ENCODE assay signal across 12 cellular contexts in the genomic region with DNA sequence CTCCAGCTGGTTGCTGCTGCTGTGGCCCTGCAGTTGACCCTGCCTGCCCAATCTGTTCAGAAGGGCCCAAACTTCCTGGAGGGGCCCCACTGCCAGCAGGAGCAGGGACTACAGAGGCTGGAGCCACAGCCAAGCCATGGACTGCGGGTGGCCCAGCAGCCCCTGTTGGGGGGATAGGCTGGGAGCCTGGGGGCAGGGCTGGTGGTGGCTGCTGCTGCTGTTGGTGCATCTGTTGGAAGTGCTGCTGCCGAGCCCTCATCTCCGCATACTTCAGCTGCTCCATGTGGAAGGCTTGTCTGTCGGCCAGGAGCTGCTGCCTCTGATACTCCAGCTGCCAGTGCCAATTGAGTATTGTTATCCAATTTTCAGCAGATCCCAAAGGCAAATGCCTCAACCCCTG. TPM values are rescaled to one million over a fixed set of nuclear protein-coding genes. Genes with fewer than 3 reads are reported as not detected.
A peak's percentile ranks its signal among the peaks of the same experiment; 100 is the strongest.
DNase-seq lines count a peak whose midpoint lies in the region; ATAC-seq, FAIRE-seq and TF ChIP-seq lines count a peak whose summit lies in the region.
"Had no signal": no experiment of that assay in that cellular context is flagged by ENCODE, and none has a peak within 500 bp of the region (broad histone marks: within the 10 kb centered on the region; RNA-seq: fewer than 3 reads in every experiment).

No MANE protein-coding gene starts in this region.

- no peak overlapping the region for H3K4me2 ChIP-seq in A549
- H3K4me2 ChIP-seq: BLaER1 had no signal

- peak; percentile 6 to 17; a peak in 3 of 6 replicates for ATAC-seq in A549
- peak; percentile 1 to 2 for ATAC-seq in right cardiac atrium
- no peak for ATAC-seq in GM19467 (IDR thresholded peaks at IDR 0.05; ENCODE audit: unreplicated experiment)

- WGBS in A549 (ENCODE audit: missing lambda C conversion rate): 89% methylated on average over 4 of the region's 4 CpGs
- WGBS in right cardiac atrium: 38% methylated on average over 4 of the region's 4 CpGs

- H3K27ac ChIP-seq in A549 (no peak overlapping the region), HEK293 (ENCODE audit: extremely low read depth, low read depth, low read length) (no peak overlapping the region), right cardiac atrium (ENCODE audit: low read length) (no peak overlapping the region)
- H3K27ac ChIP-seq: BLaER1 had no signal

- TF ChIP-seq CTCF in A549 (IDR thresholded peaks at IDR 0.05): no peak
- no peak for TF ChIP-seq CTCF in HEK293 (tag by site-specific recombination; IDR thresholded peaks at IDR 0.05)

- H3K4me1 ChIP-seq in A549 (peaks cover 18% of the 10 kb centered on the region), HEK293 (ENCODE audit: control insufficient read depth, insufficient read depth, low read length) (no peaks in the 10 kb centered on the region), right cardiac atrium (ENCODE audit: control insufficient read depth, insufficient read depth, low read length) (peaks cover 4% of the 10 kb centered on the region)

- no peak for TF ChIP-seq RAD21 in A549 (conservative IDR thresholded peaks at IDR 0.05 in 1 of 2, IDR thresholded peaks at IDR 0.05 in 1 of 2)

- H3K4me3 ChIP-seq in A549: no peak overlapping the region
- H3K4me3 ChIP-seq in HEK293 (ENCODE audit: low read depth, low read length): no peak overlapping the region
- no peak overlapping the region for H3K4me3 ChIP-seq in right cardiac atrium (ENCODE audit: low read length)
- H3K4me3 ChIP-seq: BLaER1, upper lobe of left lung had no signal

- intact Hi-C loops in right cardiac atrium (cut with DNase I): no loop called here

- no peak for TF ChIP-seq POLR2A in A549 (IDR thresholded peaks at IDR 0.05; ENCODE audit: low read length)

- TF ChIP-seq EP300 in A549 (IDR thresholded peaks at IDR 0.05): no peak

- H3K27me3 ChIP-seq in right cardiac atrium (ENCODE audit: control insufficient read depth, insufficient read depth): no peaks in the 10 kb centered on the region
- H3K27me3 ChIP-seq: BLaER1, upper lobe of left lung had no signal

- FAIRE-seq in A549 (lab: Jason Lieb, UNC): no peak
- FAIRE-seq: bronchial epithelial cell had no signal

- DNase-seq in A549 (ENCODE audit: low read depth in 1 of 2, low spot score in 1 of 2) (no peak), right cardiac atrium (peak in 1 of 3 donors; percentile 61), germinal center (ENCODE audit: low spot score) (no peak), iPS-NIHi11 (ENCODE audit: low spot score) (no peak)
- DNase-seq: GOT3, NCI-H1436, NCI-H526 had no signal

- CTCF ChIA-PET in A549 (lab: Yijun Ruan, JAX): interaction anchor here (1.0 to 9.0 kb wide), 9 partner anchors 9 to 47 kb away, joined by 3 to 83 read pairs (median 5); a partner anchor contains a TSS
- CTCF ChIA-PET in HEK293 (lab: Yijun Ruan, JAX): interaction anchor here (1.2 to 1.8 kb wide), 2 partner anchors 24 to 47 kb away, joined by 4 to 5 read pairs; a partner anchor contains a TSS

- POLR2A ChIA-PET in A549 (lab: Yijun Ruan, JAX) (interaction anchor here (0.9 kb wide), 1 partner anchor 37 kb away, joined by 4 read pairs; a partner anchor contains a TSS), HEK293 (lab: Yijun Ruan, JAX) (interaction anchor here (0.6 to 2.3 kb wide), 5 partner anchors 17 to 101 kb away, joined by 3 to 8 read pairs (median 5); a partner anchor contains a TSS)

- peaks cover 53 to 93% of the 10 kb centered on the region in 2 experiments for H3K36me3 ChIP-seq in HEK293 (ENCODE audit: control insufficient read depth in 2 of 2, insufficient read depth in 1 of 2, low read length in 2 of 2)

- H3K9me3 ChIP-seq in A549: no peaks in the 10 kb centered on the region
- H3K9me3 ChIP-seq in HEK293 (ENCODE audit: control insufficient read depth, insufficient read depth, low read depth, low read length): no peaks in the 10 kb centered on the region
- H3K9me3 ChIP-seq in right cardiac atrium (ENCODE audit: control insufficient read depth, low read length): no peaks in the 10 kb centered on the region
- H3K9me3 ChIP-seq: BLaER1, upper lobe of left lung had no signal

TF ChIP-seq in A549, 52 proteins besides CTCF, POLR2A, EP300 and RAD21:
- peak; percentile 85; the same call in 1 of the 2 replicates for TF ChIP-seq POLR2AphosphoS2 (conservative IDR thresholded peaks at IDR 0.05; ENCODE audit: low read length)
- TF ChIP-seq, protein P1, sequence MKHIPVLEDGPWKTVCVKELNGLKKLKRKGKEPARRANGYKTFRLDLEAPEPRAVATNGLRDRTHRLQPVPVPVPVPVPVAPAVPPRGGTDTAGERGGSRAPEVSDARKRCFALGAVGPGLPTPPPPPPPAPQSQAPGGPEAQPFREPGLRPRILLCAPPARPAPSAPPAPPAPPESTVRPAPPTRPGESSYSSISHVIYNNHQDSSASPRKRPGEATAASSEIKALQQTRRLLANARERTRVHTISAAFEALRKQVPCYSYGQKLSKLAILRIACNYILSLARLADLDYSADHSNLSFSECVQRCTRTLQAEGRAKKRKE (CRISPR knock-in tag; IDR thresholded peaks at IDR 0.05; ENCODE audit: low read depth): no peak

TF ChIP-seq in HEK293, 187 proteins besides CTCF, POLR2A, EP300 and RAD21 (continues in another document):
- TF ChIP-seq ZNF394 (tag by site-specific recombination; IDR thresholded peaks at IDR 0.05; ENCODE audit: borderline replicate concordance) (peak; percentile 26; the same call in 1 of the 2 replicates), GLIS1 (tag by site-specific recombination; IDR thresholded peaks at IDR 0.05) (peak; percentile 71), ZIC2 (tag by site-specific recombination; IDR thresholded peaks at IDR 0.05) (peak; percentile 86)
- TF ChIP-seq, protein P2, sequence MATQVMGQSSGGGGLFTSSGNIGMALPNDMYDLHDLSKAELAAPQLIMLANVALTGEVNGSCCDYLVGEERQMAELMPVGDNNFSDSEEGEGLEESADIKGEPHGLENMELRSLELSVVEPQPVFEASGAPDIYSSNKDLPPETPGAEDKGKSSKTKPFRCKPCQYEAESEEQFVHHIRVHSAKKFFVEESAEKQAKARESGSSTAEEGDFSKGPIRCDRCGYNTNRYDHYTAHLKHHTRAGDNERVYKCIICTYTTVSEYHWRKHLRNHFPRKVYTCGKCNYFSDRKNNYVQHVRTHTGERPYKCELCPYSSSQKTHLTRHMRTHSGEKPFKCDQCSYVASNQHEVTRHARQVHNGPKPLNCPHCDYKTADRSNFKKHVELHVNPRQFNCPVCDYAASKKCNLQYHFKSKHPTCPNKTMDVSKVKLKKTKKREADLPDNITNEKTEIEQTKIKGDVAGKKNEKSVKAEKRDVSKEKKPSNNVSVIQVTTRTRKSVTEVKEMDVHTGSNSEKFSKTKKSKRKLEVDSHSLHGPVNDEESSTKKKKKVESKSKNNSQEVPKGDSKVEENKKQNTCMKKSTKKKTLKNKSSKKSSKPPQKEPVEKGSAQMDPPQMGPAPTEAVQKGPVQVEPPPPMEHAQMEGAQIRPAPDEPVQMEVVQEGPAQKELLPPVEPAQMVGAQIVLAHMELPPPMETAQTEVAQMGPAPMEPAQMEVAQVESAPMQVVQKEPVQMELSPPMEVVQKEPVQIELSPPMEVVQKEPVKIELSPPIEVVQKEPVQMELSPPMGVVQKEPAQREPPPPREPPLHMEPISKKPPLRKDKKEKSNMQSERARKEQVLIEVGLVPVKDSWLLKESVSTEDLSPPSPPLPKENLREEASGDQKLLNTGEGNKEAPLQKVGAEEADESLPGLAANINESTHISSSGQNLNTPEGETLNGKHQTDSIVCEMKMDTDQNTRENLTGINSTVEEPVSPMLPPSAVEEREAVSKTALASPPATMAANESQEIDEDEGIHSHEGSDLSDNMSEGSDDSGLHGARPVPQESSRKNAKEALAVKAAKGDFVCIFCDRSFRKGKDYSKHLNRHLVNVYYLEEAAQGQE (tag by site-specific recombination; IDR thresholded peaks at IDR 0.05): no peak

RNA-seq across cellular contexts. Expression of a gene that starts 7.2 kb away (rescaled TPM):
- polyA plus RNA-seq in A549 (2011; rRNA removed) (2,280 and 2,307 TPM in 2 replicates), A549 (2017; fragmentation: RNase III; extraction: RNeasy Plus Mini Kit Qiagen cat#74134 plus additional on column Dnase treatment) (3,268 to 3,485 TPM (median 3,270 TPM) in 3 replicates), right cardiac atrium (1,131 TPM)
- polyA plus RNA-seq in A549 (2012; cell fraction: cytosol; rRNA removed): 3,071 and 4,505 TPM in 2 replicates
- polyA plus RNA-seq in A549 (2012; cell fraction: nucleus; rRNA removed): 1,396 and 2,143 TPM in 2 replicates
- 519 and 631 TPM in 2 replicates for polyA minus RNA-seq in A549 (2011; rRNA and poly(A)+ RNA removed)
- 1,000 to 10,000 TPM in 1 of 4 donors, 100 to 1,000 TPM in 3; 592 to 1,178 (median 826) TPM for total RNA-seq in right cardiac atrium

RNA-seq across cellular contexts. Expression of a gene that starts 13.0 kb away (rescaled TPM):
- 48.2 and 67.0 TPM in 2 replicates for polyA plus RNA-seq in A549 (2011; rRNA removed)
- polyA plus RNA-seq in A549 (2012; cell fraction: cytosol; rRNA removed): 63.4 and 78.3 TPM in 2 replicates
- polyA plus RNA-seq in A549 (2012; cell fraction: nucleus; rRNA removed): 30.2 and 41.3 TPM in 2 replicates
- polyA plus RNA-seq in A549 (2017; fragmentation: RNase III; extraction: RNeasy Plus Mini Kit Qiagen cat#74134 plus additional on column Dnase treatment): 68.6 to 92.7 TPM (median 83.9 TPM) in 3 replicates
- 21.6 and 24.3 TPM in 2 replicates for polyA minus RNA-seq in A549 (2011; rRNA and poly(A)+ RNA removed)
- 10 to 100 TPM; 48.4 to 74.6 (median 60.2) TPM for total RNA-seq in right cardiac atrium
- polyA plus RNA-seq in right cardiac atrium: 65.7 TPM

RNA-seq across cellular contexts. Expression of a gene that starts 23.9 kb away (rescaled TPM):
- polyA plus RNA-seq in A549 (2011; rRNA removed): 83.9 and 109 TPM in 2 replicates
- polyA plus RNA-seq in A549 (2012; cell fraction: cytosol; rRNA removed): 38.0 and 45.4 TPM in 2 replicates
- polyA plus RNA-seq in A549 (2012; cell fraction: nucleus; rRNA removed): 95.2 and 106 TPM in 2 replicates
- polyA plus RNA-seq in A549 (2017; fragmentation: RNase III; extraction: RNeasy Plus Mini Kit Qiagen cat#74134 plus additional on column Dnase treatment): 48.9 to 57.1 TPM (median 51.9 TPM) in 3 replicates
- polyA minus RNA-seq in A549 (2011; rRNA and poly(A)+ RNA removed): 107 and 130 TPM in 2 replicates
- total RNA-seq in right cardiac atrium: 10 to 100 TPM; 63.2 to 94.6 (median 72.2) TPM
- polyA plus RNA-seq in right cardiac atrium: 28.6 TPM

RNA-seq across cellular contexts. Expression of a gene that starts 37.3 kb away (rescaled TPM):
- polyA plus RNA-seq in A549 (2011; rRNA removed) (72.4 and 91.6 TPM in 2 replicates), A549 (2017; fragmentation: RNase III; extraction: RNeasy Plus Mini Kit Qiagen cat#74134 plus additional on column Dnase treatment) (51.4 to 54.2 TPM (median 51.6 TPM) in 3 replicates), right cardiac atrium (29.1 TPM)
- polyA plus RNA-seq in A549 (2012; cell fraction: cytosol; rRNA removed): 54.6 and 74.3 TPM in 2 replicates
- polyA plus RNA-seq in A549 (2012; cell fraction: nucleus; rRNA removed): 246 and 261 TPM in 2 replicates
- polyA minus RNA-seq in A549 (2011; rRNA and poly(A)+ RNA removed): 190 and 196 TPM in 2 replicates
- total RNA-seq in right cardiac atrium: 10 to 100 TPM; 30.7 to 38.5 (median 33.6) TPM

RNA-seq across cellular contexts. Expression of a gene that starts 47.3 kb away (rescaled TPM):
- polyA plus RNA-seq in A549 (2011; rRNA removed) (2.1 and 2.7 TPM in 2 replicates), A549 (2017; fragmentation: RNase III; extraction: RNeasy Plus Mini Kit Qiagen cat#74134 plus additional on column Dnase treatment) (2.3 to 3.2 TPM (median 2.7 TPM) in 3 replicates), right cardiac atrium (2.7 TPM)
- polyA plus RNA-seq in A549 (2012; cell fraction: cytosol; rRNA removed): 1.0 and 1.1 TPM in 2 replicates
- 1.5 and 1.9 TPM in 2 replicates for polyA plus RNA-seq in A549 (2012; cell fraction: nucleus; rRNA removed)
- 11.1 TPM in 2 replicates for polyA minus RNA-seq in A549 (2011; rRNA and poly(A)+ RNA removed)
- 1 to 10 TPM; 6.1 to 8.6 (median 6.7) TPM for total RNA-seq in right cardiac atrium
